8 cellular contexts compared by ENCODE assay signal in the genomic region with DNA sequence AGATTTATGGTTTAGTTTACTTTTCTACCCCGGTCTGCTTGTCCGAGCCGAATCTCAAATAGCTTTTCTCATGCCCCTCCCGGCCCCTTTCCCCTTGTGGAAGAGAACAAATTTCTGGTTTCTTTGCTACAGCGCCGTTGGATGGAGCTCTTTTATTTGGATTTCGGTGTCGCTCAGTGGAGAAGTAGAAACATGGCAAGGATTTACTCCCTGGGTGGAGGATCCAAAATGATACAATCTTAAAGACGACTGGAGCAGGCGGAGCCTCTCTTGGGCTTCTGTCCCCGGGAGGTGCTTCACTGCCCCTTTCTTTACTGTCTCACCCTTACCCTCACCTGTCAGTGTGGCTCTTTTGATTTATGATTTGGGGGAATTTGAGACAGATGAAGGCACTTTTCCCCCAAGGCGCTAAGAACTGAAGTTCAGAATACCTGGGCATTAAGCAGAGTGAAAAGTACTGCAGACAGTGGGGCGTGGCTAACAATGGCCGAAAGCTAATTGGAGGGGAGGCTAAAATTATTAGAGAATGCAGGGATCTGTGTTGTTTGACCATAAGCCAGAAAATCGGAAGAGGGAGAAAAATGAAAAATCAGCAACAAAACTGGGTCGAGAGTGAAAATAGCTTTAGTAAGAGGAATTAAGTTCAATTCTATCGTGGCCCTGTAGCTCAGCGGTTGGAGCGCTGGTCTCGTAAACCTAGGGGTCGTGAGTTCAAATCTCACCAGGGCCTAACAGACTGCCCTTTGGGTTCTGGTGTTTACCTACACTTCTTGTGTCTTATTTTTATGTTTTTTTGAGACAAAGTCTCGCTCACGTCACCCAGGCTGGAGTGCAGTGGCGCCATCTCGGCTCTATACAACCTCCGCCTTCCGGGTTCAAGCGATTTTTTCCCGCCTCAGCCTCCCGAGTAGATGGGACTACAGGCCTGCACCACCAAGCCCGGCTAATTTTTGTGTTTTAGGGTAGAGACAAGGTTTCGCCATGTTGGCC.
DNase-seq lines count a peak whose midpoint lies in the region; ATAC-seq, FAIRE-seq and TF ChIP-seq lines count a peak whose summit lies in the region.

No MANE protein-coding gene starts in this region.

- 29 to 31% methylated on average over 24 to 25 of the region's 32 CpGs for WGBS in mesodermal cell (ENCODE audit: insufficient coverage in 2 of 2), 2 experiments

- H3K36me3 ChIP-seq in brain microvascular endothelial cell (replicated peaks) (no peaks in the 10 kb centered on the region), mesodermal cell (ENCODE audit: control insufficient read depth, insufficient read depth, low read length) (no peaks in the 10 kb centered on the region)

- H3K4me1 ChIP-seq in mesodermal cell (ENCODE audit: control insufficient read depth, insufficient read depth, low read length, poor library complexity, severe bottlenecking), result no peaks in the 10 kb centered on the region

- TF ChIP-seq POLR2A in GM12891 (IDR thresholded peaks at IDR 0.05; ENCODE audit: low read depth, low read length), result no peak

- peak; percentile 11 for TF ChIP-seq CTCF in brain microvascular endothelial cell (IDR thresholded peaks at IDR 0.05; ENCODE audit: low read depth, low read length, missing control alignments)

- FAIRE-seq in GM12891 (lab: Jason Lieb, UNC), result no peak

- no peak for ATAC-seq in GM19328 (IDR thresholded peaks at IDR 0.05; ENCODE audit: unreplicated experiment)

- H3K4me3 ChIP-seq in brain microvascular endothelial cell (ENCODE audit: low read depth, low read length), result peak overlapping the region; percentile 68
- peak overlapping the region; percentile 55 for H3K4me3 ChIP-seq in mesodermal cell (ENCODE audit: extremely low read depth, insufficient read depth, low read length, poor library complexity, severe bottlenecking)

- in situ Hi-C loops in brain microvascular endothelial cell (cut with HindIII; ENCODE audit: low pct_ligation_motif_present, low sequenced_read_pairs), result no loop called here

- H3K27me3 ChIP-seq in brain microvascular endothelial cell (replicated peaks), result no peaks in the 10 kb centered on the region

- DNase-seq in EL, result peak; percentile 63
- DNase-seq in LoVo (ENCODE audit: low spot score), result peak; percentile 46
- peak; percentile 65 for DNase-seq in brain microvascular endothelial cell
- DNase-seq in 8988T, result no peak
- DNase-seq in hypothalamus (lab: John Stamatoyannopoulos, UW), result no peak
- no peak for DNase-seq in GM12891 (ENCODE audit: insufficient read length, low spot score)

- H3K27ac ChIP-seq in brain microvascular endothelial cell, result no peak overlapping the region
- no peak overlapping the region for H3K27ac ChIP-seq in mesodermal cell (ENCODE audit: low read depth, low read length, severe bottlenecking)

- no peaks in the 10 kb centered on the region for H3K9me3 ChIP-seq in mesodermal cell (ENCODE audit: control insufficient read depth, low read length)

TF ChIP-seq in GM12891, 5 proteins besides CTCF, POLR2A, EP300 and RAD21:
- TF ChIP-seq TAF1 (IDR thresholded peaks at IDR 0.05; ENCODE audit: low read depth, low read length) (no peak), PAX5 (IDR thresholded peaks at IDR 0.05; ENCODE audit: insufficient read depth, low read length, severe bottlenecking) (no peak), POLR2AphosphoS5 (IDR thresholded peaks at IDR 0.05; ENCODE audit: low read depth, low read length) (no peak), POU2F2 (IDR thresholded peaks at IDR 0.05; ENCODE audit: low read depth, low read length) (no peak)

Comparison
In these comparisons a context has a peak if more than half of its experiments do, and no peak if none do; other contexts are left out.
1. DNase-seq: peak in EL (single experiment), LoVo (single experiment) and brain microvascular endothelial cell (single experiment); none in 8988T (single experiment), hypothalamus (0 of 51) and GM12891 (single experiment).